ENCODE assay signal across 21 cellular contexts in the genomic region with DNA sequence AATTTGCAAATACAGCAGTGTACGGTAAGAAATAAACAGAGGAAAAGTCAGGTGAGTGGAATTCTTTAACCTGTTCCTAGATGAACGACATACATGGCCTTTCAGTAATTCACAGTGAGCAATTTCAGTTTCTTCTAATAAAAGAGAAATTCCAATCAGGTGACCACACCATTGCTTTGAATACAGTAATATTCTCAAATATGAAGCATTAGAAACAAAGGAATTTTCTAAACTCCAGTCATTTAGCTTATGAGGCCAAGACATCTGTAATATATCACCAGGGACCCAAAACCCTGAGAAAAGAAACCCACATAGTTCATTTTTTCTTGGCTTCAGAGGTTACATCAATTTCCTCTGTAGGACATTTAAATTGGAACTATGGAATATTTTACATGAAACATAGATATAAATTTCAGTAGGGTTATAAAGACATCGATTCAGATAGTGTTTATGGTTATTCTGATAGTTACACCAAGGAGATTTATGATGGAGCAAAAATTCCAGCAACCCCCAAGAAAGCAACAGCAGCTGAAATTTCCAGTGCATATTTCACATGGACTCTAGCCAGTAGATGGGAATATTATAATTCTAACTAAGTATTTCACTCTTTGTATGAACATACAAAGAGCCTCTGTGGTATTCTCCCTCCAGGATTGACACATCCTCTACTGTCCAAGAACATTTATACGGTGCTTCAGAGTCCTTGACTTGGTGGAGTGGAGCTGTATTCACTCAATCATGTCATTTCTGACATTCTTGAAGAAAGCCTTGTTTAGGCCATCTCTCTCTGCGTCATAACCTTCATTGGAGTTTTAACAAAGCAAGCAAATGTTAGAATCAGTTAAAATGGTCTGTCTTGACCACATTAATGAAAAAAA.
DNase-seq lines count a peak whose midpoint lies in the region; ATAC-seq and TF ChIP-seq lines count a peak whose summit lies in the region.
"Had no signal": no experiment of that assay in that cellular context is flagged by ENCODE, and none has a peak within 500 bp of the region (broad histone marks: within the 10 kb centered on the region; RNA-seq: fewer than 3 reads in every experiment).

No MANE protein-coding gene starts in this region.

- H2AFZ ChIP-seq in osteoblast (ENCODE audit: low read length), result peak overlapping the region; percentile 58

- peak; percentile 89 for DNase-seq in ELR (ENCODE audit: low read depth)
- DNase-seq in M059J (ENCODE audit: low read depth), result peak; percentile 28
- DNase-seq in dedifferentiated amniotic fluid mesenchymal stem cell (ENCODE audit: extremely low spot score), result peak; percentile 65
- peak; percentile 30 for DNase-seq in osteoblast (ENCODE audit: insufficient read length, low spot score, missing footprints)
- no peak for DNase-seq in gastrocnemius medialis
- no peak for DNase-seq in LoVo (ENCODE audit: low spot score)
- DNase-seq: activated B cell treated with CpG ODN at 0.5 μM for 24 hours; activated CD4-positive, alpha-beta memory T cell treated with anti-CD3 and anti-CD28 coated beads, Interleukin-2, amount 10 ng/mL, durations not matched to agents 7 days and 5 days; activated T-cell treated with anti-CD3 and anti-CD28 coated beads, Interleukin-2, amount 50 U/mL, for 24 hours; Calu3; dorsolateral prefrontal cortex; GDM1; MG63; NCI-H446; posterior cingulate gyrus; SHP77; stimulated activated CD4-positive, alpha-beta T cell treated with anti-CD3 and anti-CD28 coated beads, Interleukin-4, amount 100 ng/mL, for 4 hours; T-helper 17 cell had no signal

- H3K4me2 ChIP-seq in osteoblast (ENCODE audit: insufficient read depth, low read length), result peak overlapping the region; percentile 61

- intact Hi-C loops in gastrocnemius medialis (cut with DNase I; ENCODE audit: low total_unique reads), result loop anchor here (5.0 kb wide), 1 partner anchor 237 kb away; a partner anchor contains a TSS

- no peaks in the 10 kb centered on the region for H3K27me3 ChIP-seq in osteoblast (ENCODE audit: insufficient read depth, low read length)
- H3K27me3 ChIP-seq in gastrocnemius medialis, result no peaks in the 10 kb centered on the region
- H3K27me3 ChIP-seq: dorsolateral prefrontal cortex, MG63, vagina had no signal

- H3K4me3 ChIP-seq in osteoblast (ENCODE audit: insufficient read depth, low read length) (no peak overlapping the region), gastrocnemius medialis (no peak overlapping the region)
- H3K4me3 ChIP-seq: dorsolateral prefrontal cortex, MG63, skin epidermis, vagina had no signal

- H3K4me1 ChIP-seq in osteoblast (ENCODE audit: insufficient read depth, low read length), result peaks cover 18% of the 10 kb centered on the region
- no peaks in the 10 kb centered on the region for H3K4me1 ChIP-seq in gastrocnemius medialis
- H3K4me1 ChIP-seq: vagina had no signal

- H3K9me3 ChIP-seq in osteoblast (ENCODE audit: low read depth, low read length) (no peaks in the 10 kb centered on the region), gastrocnemius medialis (no peaks in the 10 kb centered on the region)
- H3K9me3 ChIP-seq: MG63, vagina had no signal

- in situ Hi-C loops in gastrocnemius medialis (cut with MboI; ENCODE audit: low sequenced_read_pairs in 4 of 4), result loop anchor here (10.0 to 25.0 kb wide), 3 partner anchors 222 to 247 kb away; a partner anchor contains a TSS

- H3K79me2 ChIP-seq in osteoblast (ENCODE audit: insufficient read depth, low read length), result no peaks in the 10 kb centered on the region

- no peak for TF ChIP-seq POLR2A in gastrocnemius medialis (IDR thresholded peaks at IDR 0.05)

- H4K20me1 ChIP-seq in osteoblast (ENCODE audit: insufficient read depth, low read length), result no peaks in the 10 kb centered on the region

- H3K36me3 ChIP-seq in osteoblast (ENCODE audit: insufficient read depth, low read length), result no peaks in the 10 kb centered on the region
- H3K36me3 ChIP-seq in gastrocnemius medialis, result no peaks in the 10 kb centered on the region
- H3K36me3 ChIP-seq: MG63, vagina had no signal

- peak overlapping the region; percentile 77 for H3K27ac ChIP-seq in osteoblast (ENCODE audit: low read depth, low read length)
- H3K27ac ChIP-seq in gastrocnemius medialis, result no peak overlapping the region
- H3K27ac ChIP-seq: dorsolateral prefrontal cortex, skin epidermis, vagina had no signal

- TF ChIP-seq CTCF in osteoblast (IDR thresholded peaks at IDR 0.05; ENCODE audit: extremely low read depth, low read depth, low read length), result no peak
- TF ChIP-seq CTCF in gastrocnemius medialis (IDR thresholded peaks at IDR 0.05 in 4 of 5, conservative IDR thresholded peaks at IDR 0.05 in 1 of 5), result no peak

- ATAC-seq in gastrocnemius medialis (no peak), HG03457 (IDR thresholded peaks at IDR 0.05; ENCODE audit: unreplicated experiment) (no peak)
- ATAC-seq: T-helper 17 cell had no signal

Comparison
In these comparisons a context has a peak if more than half of its experiments do, and no peak if none do; other contexts are left out.
1. DNase-seq: peak in ELR (single experiment), M059J (single experiment), dedifferentiated amniotic fluid mesenchymal stem cell (single experiment) and osteoblast (single experiment); none in gastrocnemius medialis (0 of 2) and LoVo (single experiment).